ENCODE assay signal across 9 cellular contexts in the genomic region with DNA sequence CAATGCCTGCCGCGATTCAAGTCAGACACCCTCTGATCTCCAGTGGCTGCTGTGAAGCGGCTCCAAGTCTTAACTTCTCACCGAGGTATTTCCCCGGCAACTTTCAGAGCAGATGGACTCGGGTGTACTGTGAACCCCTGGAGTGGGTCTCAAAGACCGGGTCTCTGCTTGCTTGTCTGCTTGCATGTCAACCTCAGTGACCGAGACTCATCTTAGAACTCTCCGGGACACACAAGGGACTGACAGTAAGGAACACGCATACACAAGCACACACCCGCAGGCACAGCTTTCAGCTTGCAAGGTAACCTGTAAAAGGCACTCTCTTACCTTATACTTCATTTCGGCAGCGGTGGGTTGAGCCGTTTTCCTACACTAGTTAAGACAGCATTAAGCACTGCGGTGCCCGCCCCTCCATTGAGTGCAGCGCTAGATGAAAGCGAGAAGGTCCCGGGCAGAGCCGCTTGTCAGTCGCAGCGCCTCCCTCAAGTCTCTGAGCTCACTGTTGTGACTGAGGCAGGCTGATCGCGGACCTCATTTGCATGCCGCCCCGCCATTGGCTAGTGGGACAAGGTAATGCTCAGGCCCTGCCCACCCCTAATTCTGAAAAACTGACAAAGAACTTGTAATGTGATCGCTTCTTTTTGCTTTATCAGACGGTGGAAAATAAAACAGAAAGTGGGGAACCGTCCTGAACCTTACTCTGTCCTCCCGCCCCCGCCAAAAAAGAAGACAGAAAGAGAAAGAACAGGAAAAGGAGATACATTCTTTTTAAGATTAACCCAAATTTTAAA.
DNase-seq lines count a peak whose midpoint lies in the region; ATAC-seq, FAIRE-seq and TF ChIP-seq lines count a peak whose summit lies in the region.
"Had no signal": no experiment of that assay in that cellular context is flagged by ENCODE, and none has a peak within 500 bp of the region (broad histone marks: within the 10 kb centered on the region; RNA-seq: fewer than 3 reads in every experiment).

A gene with protein sequence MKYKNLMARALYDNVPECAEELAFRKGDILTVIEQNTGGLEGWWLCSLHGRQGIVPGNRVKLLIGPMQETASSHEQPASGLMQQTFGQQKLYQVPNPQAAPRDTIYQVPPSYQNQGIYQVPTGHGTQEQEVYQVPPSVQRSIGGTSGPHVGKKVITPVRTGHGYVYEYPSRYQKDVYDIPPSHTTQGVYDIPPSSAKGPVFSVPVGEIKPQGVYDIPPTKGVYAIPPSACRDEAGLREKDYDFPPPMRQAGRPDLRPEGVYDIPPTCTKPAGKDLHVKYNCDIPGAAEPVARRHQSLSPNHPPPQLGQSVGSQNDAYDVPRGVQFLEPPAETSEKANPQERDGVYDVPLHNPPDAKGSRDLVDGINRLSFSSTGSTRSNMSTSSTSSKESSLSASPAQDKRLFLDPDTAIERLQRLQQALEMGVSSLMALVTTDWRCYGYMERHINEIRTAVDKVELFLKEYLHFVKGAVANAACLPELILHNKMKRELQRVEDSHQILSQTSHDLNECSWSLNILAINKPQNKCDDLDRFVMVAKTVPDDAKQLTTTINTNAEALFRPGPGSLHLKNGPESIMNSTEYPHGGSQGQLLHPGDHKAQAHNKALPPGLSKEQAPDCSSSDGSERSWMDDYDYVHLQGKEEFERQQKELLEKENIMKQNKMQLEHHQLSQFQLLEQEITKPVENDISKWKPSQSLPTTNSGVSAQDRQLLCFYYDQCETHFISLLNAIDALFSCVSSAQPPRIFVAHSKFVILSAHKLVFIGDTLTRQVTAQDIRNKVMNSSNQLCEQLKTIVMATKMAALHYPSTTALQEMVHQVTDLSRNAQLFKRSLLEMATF (minus strand): TSS at position 492 of the 791 bp plus-strand sequence. CDS start 153 bp downstream, at position 339.

- FAIRE-seq in islet of Langerhans (lab: Jason Lieb, UNC) = peak; percentile 47
- FAIRE-seq: colon had no signal

- peak within 1 kb of the TSS; percentile 95 for H3K27ac Mint-ChIP-seq in central memory CD8-positive, alpha-beta T cell (ENCODE audit: low read depth)

- ATAC-seq in GM19025 (IDR thresholded peaks at IDR 0.05; ENCODE audit: low read depth, unreplicated experiment) (peak; percentile 97), HG03342 (IDR thresholded peaks at IDR 0.05; ENCODE audit: unreplicated experiment) (peak; percentile 98)
- peak; percentile 97 for ATAC-seq in central memory CD8-positive, alpha-beta T cell (replicated peaks; ENCODE audit: extremely low read depth, poor library complexity, severe bottlenecking)

- peaks cover 74% of the 10 kb centered on the region for H3K4me1 Mint-ChIP-seq in central memory CD8-positive, alpha-beta T cell

- DNase-seq in AG09309 (ENCODE audit: low read depth) = peak; percentile 83
- DNase-seq in NCI-H446 (lab: John Stamatoyannopoulos, UW) = peak; percentile 62 to 76
- peak; percentile 91 for DNase-seq in activated CD4-positive, CD25-positive, alpha-beta regulatory T cell treated with anti-CD3 and anti-CD28 coated beads, Interleukin-2, amount 50 U/mL, for 16 hours (ENCODE audit: low read depth, low spot score)
- DNase-seq in central memory CD8-positive, alpha-beta T cell (ENCODE audit: low spot score in 2 of 2) = peak; percentile 83 to 93
- DNase-seq in stimulated activated CD4-positive, alpha-beta T cell treated with anti-CD3 and anti-CD28 coated beads, Interleukin-12 subunit alpha, Interleukin-12 subunit beta, amount 100 ng/mL, for 4 hours = peak; percentile 89

- TF ChIP-seq CTCF in AG09309 (IDR thresholded peaks at IDR 0.05; ENCODE audit: control insufficient read depth, insufficient read depth, low read depth, low read length, missing control alignments) = no peak

- peak within 1 kb of the TSS; percentile 71 for H3K4me3 ChIP-seq in AG09309 (ENCODE audit: control insufficient read depth, low read depth, low read length)

- H3K27me3 Mint-ChIP-seq in central memory CD8-positive, alpha-beta T cell = no peaks in the 10 kb centered on the region

- peaks cover 14% of the 10 kb centered on the region for H3K36me3 Mint-ChIP-seq in central memory CD8-positive, alpha-beta T cell (ENCODE audit: insufficient read depth)

- H3K9me3 Mint-ChIP-seq in central memory CD8-positive, alpha-beta T cell = no peaks in the 10 kb centered on the region

- peak within 1 kb of the TSS; percentile 81 for H3K4me3 Mint-ChIP-seq in central memory CD8-positive, alpha-beta T cell

Comparison
In these comparisons a context has a peak if more than half of its experiments do, and no peak if none do; other contexts are left out.
1. Peak in every context shown above with its lines: DNase-seq, ATAC-seq and H3K4me3 ChIP-seq.